In the genomic region with DNA sequence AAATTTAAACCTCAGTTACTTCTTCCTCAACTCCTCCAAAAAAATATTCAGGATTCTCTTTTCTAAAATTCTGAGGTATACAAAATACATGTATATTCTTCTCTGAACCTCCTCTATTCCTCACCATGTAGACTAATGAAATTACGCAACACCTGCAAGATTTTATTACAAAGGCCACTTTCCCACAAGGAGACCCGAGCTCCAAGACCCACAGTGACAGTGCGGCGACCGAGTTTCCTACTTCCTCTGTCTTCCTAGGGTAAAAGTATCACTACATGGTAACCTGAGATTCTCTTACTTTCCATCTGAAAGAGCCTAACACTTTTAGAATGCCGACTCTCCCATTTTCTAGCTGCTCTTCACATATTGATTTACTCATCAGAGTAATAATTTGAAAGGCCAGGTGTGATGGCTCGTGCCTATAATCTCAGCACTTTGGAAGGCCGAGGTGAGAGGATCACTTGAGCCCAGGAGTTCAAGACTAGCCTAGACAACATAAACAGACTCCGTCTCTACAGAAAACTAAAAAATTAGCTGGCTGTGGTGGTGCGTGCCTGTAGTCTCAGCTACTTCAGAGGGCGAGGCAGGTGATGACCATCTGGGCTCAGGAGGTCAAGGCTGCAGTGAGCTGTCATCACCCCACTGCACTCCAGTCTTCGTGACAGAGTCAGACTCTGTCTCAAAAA, we compare ENCODE assay signal across 1 cellular context.
TF ChIP-seq lines count a peak whose summit lies in the region.

No MANE protein-coding gene starts in this region.

TF ChIP-seq in K562, 482 proteins besides CTCF, POLR2A, EP300 and RAD21 (continued from another document):
- TF ChIP-seq, protein P1, sequence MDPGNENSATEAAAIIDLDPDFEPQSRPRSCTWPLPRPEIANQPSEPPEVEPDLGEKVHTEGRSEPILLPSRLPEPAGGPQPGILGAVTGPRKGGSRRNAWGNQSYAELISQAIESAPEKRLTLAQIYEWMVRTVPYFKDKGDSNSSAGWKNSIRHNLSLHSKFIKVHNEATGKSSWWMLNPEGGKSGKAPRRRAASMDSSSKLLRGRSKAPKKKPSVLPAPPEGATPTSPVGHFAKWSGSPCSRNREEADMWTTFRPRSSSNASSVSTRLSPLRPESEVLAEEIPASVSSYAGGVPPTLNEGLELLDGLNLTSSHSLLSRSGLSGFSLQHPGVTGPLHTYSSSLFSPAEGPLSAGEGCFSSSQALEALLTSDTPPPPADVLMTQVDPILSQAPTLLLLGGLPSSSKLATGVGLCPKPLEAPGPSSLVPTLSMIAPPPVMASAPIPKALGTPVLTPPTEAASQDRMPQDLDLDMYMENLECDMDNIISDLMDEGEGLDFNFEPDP (CRISPR knock-in tag; IDR thresholded peaks at IDR 0.05): no peak
- TF ChIP-seq, protein P2, sequence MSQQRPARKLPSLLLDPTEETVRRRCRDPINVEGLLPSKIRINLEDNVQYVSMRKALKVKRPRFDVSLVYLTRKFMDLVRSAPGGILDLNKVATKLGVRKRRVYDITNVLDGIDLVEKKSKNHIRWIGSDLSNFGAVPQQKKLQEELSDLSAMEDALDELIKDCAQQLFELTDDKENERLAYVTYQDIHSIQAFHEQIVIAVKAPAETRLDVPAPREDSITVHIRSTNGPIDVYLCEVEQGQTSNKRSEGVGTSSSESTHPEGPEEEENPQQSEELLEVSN (IDR thresholded peaks at IDR 0.05; ENCODE audit: borderline replicate concordance in 1 of 2, extremely low read depth in 1 of 2, insufficient read depth in 1 of 2, insufficient read length in 1 of 2, low read depth in 1 of 2, low read length in 1 of 2, poor library complexity in 1 of 2, severe bottlenecking in 1 of 2): no peak
- TF ChIP-seq, protein P3, sequence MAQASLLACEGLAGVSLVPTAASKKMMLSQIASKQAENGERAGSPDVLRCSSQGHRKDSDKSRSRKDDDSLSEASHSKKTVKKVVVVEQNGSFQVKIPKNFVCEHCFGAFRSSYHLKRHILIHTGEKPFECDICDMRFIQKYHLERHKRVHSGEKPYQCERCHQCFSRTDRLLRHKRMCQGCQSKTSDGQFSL (CRISPR knock-in tag; IDR thresholded peaks at IDR 0.05): no peak
- TF ChIP-seq, protein P3 (tag; IDR thresholded peaks at IDR 0.05): no peak
- TF ChIP-seq, protein P4, sequence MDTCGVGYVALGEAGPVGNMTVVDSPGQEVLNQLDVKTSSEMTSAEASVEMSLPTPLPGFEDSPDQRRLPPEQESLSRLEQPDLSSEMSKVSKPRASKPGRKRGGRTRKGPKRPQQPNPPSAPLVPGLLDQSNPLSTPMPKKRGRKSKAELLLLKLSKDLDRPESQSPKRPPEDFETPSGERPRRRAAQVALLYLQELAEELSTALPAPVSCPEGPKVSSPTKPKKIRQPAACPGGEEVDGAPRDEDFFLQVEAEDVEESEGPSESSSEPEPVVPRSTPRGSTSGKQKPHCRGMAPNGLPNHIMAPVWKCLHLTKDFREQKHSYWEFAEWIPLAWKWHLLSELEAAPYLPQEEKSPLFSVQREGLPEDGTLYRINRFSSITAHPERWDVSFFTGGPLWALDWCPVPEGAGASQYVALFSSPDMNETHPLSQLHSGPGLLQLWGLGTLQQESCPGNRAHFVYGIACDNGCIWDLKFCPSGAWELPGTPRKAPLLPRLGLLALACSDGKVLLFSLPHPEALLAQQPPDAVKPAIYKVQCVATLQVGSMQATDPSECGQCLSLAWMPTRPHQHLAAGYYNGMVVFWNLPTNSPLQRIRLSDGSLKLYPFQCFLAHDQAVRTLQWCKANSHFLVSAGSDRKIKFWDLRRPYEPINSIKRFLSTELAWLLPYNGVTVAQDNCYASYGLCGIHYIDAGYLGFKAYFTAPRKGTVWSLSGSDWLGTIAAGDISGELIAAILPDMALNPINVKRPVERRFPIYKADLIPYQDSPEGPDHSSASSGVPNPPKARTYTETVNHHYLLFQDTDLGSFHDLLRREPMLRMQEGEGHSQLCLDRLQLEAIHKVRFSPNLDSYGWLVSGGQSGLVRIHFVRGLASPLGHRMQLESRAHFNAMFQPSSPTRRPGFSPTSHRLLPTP (IDR thresholded peaks at IDR 0.05; ENCODE audit: borderline replicate concordance, extremely low read depth, insufficient read length): no peak
- TF ChIP-seq RBFOX2 (IDR thresholded peaks at IDR 0.05; ENCODE audit: low read depth, low read length): no peak
- TF ChIP-seq RBM22 (IDR thresholded peaks at IDR 0.05; ENCODE audit: low read depth, low read length, poor library complexity, severe bottlenecking): no peak
- TF ChIP-seq KLF6 (CRISPR knock-in tag; IDR thresholded peaks at IDR 0.05; ENCODE audit: borderline replicate concordance): no peak
- peak; percentile 93 for TF ChIP-seq CEBPB (tag; IDR thresholded peaks at IDR 0.05)
- no peak for TF ChIP-seq RBBP5 (IDR thresholded peaks at IDR 0.05; ENCODE audit: borderline replicate concordance, insufficient read depth, low read length, poor library complexity, severe bottlenecking)
- TF ChIP-seq ATF1 (CRISPR knock-in tag; IDR thresholded peaks at IDR 0.05): no peak
- no peak for TF ChIP-seq ATF1 (tag; IDR thresholded peaks at IDR 0.05)
- no peak for TF ChIP-seq GABPA (tag; conservative IDR thresholded peaks at IDR 0.05; ENCODE audit: low read depth)
- TF ChIP-seq WHSC1 (IDR thresholded peaks at IDR 0.05; ENCODE audit: low read length): no peak
- TF ChIP-seq, protein P5, sequence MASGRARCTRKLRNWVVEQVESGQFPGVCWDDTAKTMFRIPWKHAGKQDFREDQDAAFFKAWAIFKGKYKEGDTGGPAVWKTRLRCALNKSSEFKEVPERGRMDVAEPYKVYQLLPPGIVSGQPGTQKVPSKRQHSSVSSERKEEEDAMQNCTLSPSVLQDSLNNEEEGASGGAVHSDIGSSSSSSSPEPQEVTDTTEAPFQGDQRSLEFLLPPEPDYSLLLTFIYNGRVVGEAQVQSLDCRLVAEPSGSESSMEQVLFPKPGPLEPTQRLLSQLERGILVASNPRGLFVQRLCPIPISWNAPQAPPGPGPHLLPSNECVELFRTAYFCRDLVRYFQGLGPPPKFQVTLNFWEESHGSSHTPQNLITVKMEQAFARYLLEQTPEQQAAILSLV (tag; IDR thresholded peaks at IDR 0.05): 0 out of 2 replicates have a peak, but pooled peaks have one; percentile 42
- TF ChIP-seq POLR2H (tag; IDR thresholded peaks at IDR 0.05; ENCODE audit: low read depth): no peak
- no peak for TF ChIP-seq ZNF583 (CRISPR knock-in tag; IDR thresholded peaks at IDR 0.05)
- no peak for TF ChIP-seq ZNF589 (CRISPR knock-in tag; IDR thresholded peaks at IDR 0.05; ENCODE audit: low read depth)
- no peak for TF ChIP-seq GABPB2 (CRISPR knock-in tag; conservative IDR thresholded peaks at IDR 0.05)
- no peak for TF ChIP-seq ZNF23 (CRISPR knock-in tag; IDR thresholded peaks at IDR 0.05)
- TF ChIP-seq TAF9B (IDR thresholded peaks at IDR 0.05; ENCODE audit: partially characterized antibody): no peak
- no peak for TF ChIP-seq MAFF (IDR thresholded peaks at IDR 0.05; ENCODE audit: low read length)
